8 cellular contexts compared by ENCODE assay signal in the genomic region with DNA sequence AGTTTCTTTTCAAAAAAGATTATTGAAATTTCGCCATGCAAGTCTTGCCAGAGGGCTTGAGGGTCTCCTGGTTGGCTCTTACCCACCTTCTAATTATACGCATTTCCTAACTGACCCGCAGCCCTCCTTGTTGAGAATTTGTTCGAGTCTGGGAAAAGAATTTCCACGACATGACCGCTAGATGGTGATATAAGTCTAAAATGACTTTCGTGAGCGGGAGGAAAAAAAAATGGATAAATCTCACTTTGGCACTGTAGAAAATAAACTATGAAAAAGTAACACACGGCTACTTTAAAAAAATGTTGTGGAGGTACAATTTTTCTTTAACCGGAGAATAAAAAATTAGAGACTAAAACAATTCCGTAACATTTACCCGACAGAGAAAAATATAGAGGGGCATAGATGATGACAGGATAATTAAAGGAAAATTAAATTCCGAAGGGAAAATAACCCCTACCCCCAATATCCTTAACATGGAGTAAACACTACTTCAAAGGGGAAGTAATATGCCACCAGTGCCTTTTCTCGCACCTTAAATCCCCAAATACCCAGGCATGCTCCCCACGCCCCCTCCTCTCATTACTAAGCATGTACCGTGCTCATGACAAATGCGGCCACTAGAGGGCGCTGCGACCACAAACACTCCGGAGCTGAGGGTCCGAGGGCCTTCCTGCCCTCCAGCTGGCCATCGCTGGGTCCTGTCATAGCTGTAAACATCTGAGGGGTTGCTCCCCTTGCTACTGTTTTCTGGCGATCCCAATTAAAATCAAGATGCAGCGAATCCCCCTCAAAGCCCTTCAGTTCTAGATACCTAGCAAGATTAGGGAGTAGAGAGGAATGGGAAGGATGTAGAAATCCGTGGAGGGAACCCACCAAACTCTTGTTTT.
A peak's percentile ranks its signal among the peaks of the same experiment; 100 is the strongest.
DNase-seq lines count a peak whose midpoint lies in the region; ATAC-seq and TF ChIP-seq lines count a peak whose summit lies in the region.

No MANE protein-coding gene starts in this region.

- TF ChIP-seq CTCF in DND-41 (IDR thresholded peaks at IDR 0.05; ENCODE audit: borderline replicate concordance, extremely low read depth, low read length, poor library complexity, severe bottlenecking) (peak; percentile 84), chondrocyte (IDR thresholded peaks at IDR 0.05) (peak; percentile 93)

- no peak overlapping the region for H3K27ac ChIP-seq in DND-41 (ENCODE audit: low read length)

- H3K4me1 ChIP-seq in DND-41 (ENCODE audit: insufficient read depth, low read length): no peaks in the 10 kb centered on the region

- H3K9ac ChIP-seq in DND-41 (ENCODE audit: low read depth, low read length): no peak overlapping the region

- no peak overlapping the region for H3K4me3 ChIP-seq in DND-41 (ENCODE audit: low read depth in 1 of 2, low read length in 2 of 2)

- ATAC-seq in DND-41 (ENCODE audit: insufficient read depth, low read depth) (peak; percentile 91), GM21717 (IDR thresholded peaks at IDR 0.05; ENCODE audit: unreplicated experiment) (peak; percentile 55), left colon (peak; percentile 46)

- H3K27ac Mint-ChIP-seq in chondrocyte (ENCODE audit: unreplicated experiment): no peak overlapping the region

- H3K4me2 ChIP-seq in DND-41 (ENCODE audit: insufficient read depth, low read length): no peak overlapping the region

- no peaks in the 10 kb centered on the region for H3K9me3 ChIP-seq in DND-41 (ENCODE audit: insufficient read depth, low read length, severe bottlenecking)

- H3K27me3 Mint-ChIP-seq in chondrocyte (ENCODE audit: low read depth): peaks cover 61% of the 10 kb centered on the region

- H2AFZ ChIP-seq in DND-41 (ENCODE audit: low read depth, low read length): no peak overlapping the region

- H3K79me2 ChIP-seq in DND-41 (ENCODE audit: insufficient read depth, low read length): no peaks in the 10 kb centered on the region

- H3K36me3 ChIP-seq in DND-41 (ENCODE audit: insufficient read depth, low read length): no peaks in the 10 kb centered on the region

- H3K27me3 ChIP-seq in DND-41 (ENCODE audit: insufficient read depth, low read length, poor library complexity): peaks cover 2% of the 10 kb centered on the region

- no peaks in the 10 kb centered on the region for H3K9me3 Mint-ChIP-seq in chondrocyte (ENCODE audit: low read depth)

- DNase-seq in DND-41 (peak; percentile 55), MV-4-11 (lab: John Stamatoyannopoulos, UW) (peak; percentile 52), SK-N-DZ (ENCODE audit: low spot score) (peak; percentile 72), chondrocyte (ENCODE audit: low spot score) (no peak), left colon (peak; percentile 31 to 53)
- peak; percentile 75 for DNase-seq in stimulated activated CD8-positive, alpha-beta memory T cell treated with anti-CD3 and anti-CD28 coated beads, Interleukin-4, amount 100 ng/mL, for 48 hours
- no peak for DNase-seq in effector CD8-positive, alpha-beta T cell (lab: John Stamatoyannopoulos, UW)

- H3K4me1 Mint-ChIP-seq in chondrocyte (ENCODE audit: low read depth): peaks cover 8% of the 10 kb centered on the region

- intact Hi-C loops in left colon (cut with DNase I, micrococcal nuclease): loop anchor here in 1 of 2 donors (10.0 kb wide), 2 partner anchors 287 to 1047 kb away; no protein-coding TSS in a partner anchor

- H3K36me3 Mint-ChIP-seq in chondrocyte (ENCODE audit: low read depth): no peaks in the 10 kb centered on the region

- no peaks in the 10 kb centered on the region for H4K20me1 ChIP-seq in DND-41 (ENCODE audit: insufficient read depth, low read length)

- peak overlapping the region; percentile 55 for H3K4me3 Mint-ChIP-seq in chondrocyte (ENCODE audit: unreplicated experiment)

Comparison
In these comparisons a context has a peak if more than half of its experiments do, and no peak if none do; other contexts are left out.
1. DNase-seq: peak in DND-41 (single experiment), MV-4-11 (single experiment), SK-N-DZ (single experiment), left colon (2 of 2) and stimulated activated CD8-positive, alpha-beta memory T cell treated with anti-CD3 and anti-CD28 coated beads, Interleukin-4, amount 100 ng/mL, for 48 hours (single experiment); none in chondrocyte (single experiment) and effector CD8-positive, alpha-beta T cell (single experiment).
2. Peak in every context shown above with its lines, with median percentiles within 50 percentile points of each other: ATAC-seq.